ENCODE assay signal across 20 cellular contexts in genomic region chr6:40983752-40984151, GRCh38. TPM values are rescaled to one million over a fixed set of nuclear protein-coding genes. Genes with fewer than 3 reads are reported as not detected.
A peak's percentile ranks its signal among the peaks of the same experiment; 100 is the strongest.
DNase-seq lines count a peak whose midpoint lies in the region; ATAC-seq and TF ChIP-seq lines count a peak whose summit lies in the region.
"Had no signal": no experiment of that assay in that cellular context is flagged by ENCODE, and none has a peak within 500 bp of the region (broad histone marks: within the 10 kb centered on the region; RNA-seq: fewer than 3 reads in every experiment).

No MANE protein-coding gene starts in this region.

- peaks cover 24% of the 10 kb centered on the region for H3K4me1 ChIP-seq in HUES6 (ENCODE audit: control insufficient read depth, insufficient read depth, low read length)
- peaks cover 14% of the 10 kb centered on the region for H3K4me1 ChIP-seq in iPS-20b (ENCODE audit: insufficient read depth, low read length)

- peak overlapping the region; percentile 1 for H3K4me3 Mint-ChIP-seq in WTC11
- H3K4me3 Mint-ChIP-seq in activated T-cell treated with anti-CD3 and anti-CD28 coated beads, Interleukin-2, amount 50 U/mL, for 24 hours, result no peak overlapping the region
- H3K4me3 Mint-ChIP-seq: CD4-positive, alpha-beta memory T cell; HFFc6 had no signal

- H3K9me3 Mint-ChIP-seq in WTC11, result peaks cover 22% of the 10 kb centered on the region
- no peaks in the 10 kb centered on the region for H3K9me3 Mint-ChIP-seq in activated T-cell treated with anti-CD3 and anti-CD28 coated beads, Interleukin-2, amount 50 U/mL, for 24 hours
- H3K9me3 Mint-ChIP-seq: HFFc6 had no signal

- DNase-seq in ELF-1 (ENCODE audit: low read depth, low spot score) (peak; percentile 30), WTC11 (ENCODE audit: low spot score) (no peak), cardiac septum (ENCODE audit: low spot score) (no peak)
- DNase-seq in activated T-cell treated with anti-CD3 and anti-CD28 coated beads, Interleukin-2, amount 50 U/mL, for 24 hours, result no peak
- DNase-seq: AML-193; CD4-positive, alpha-beta memory T cell; DMS153; DMS79; HFFc6; IMR-90 had no signal

- no peak for TF ChIP-seq CTCF in WTC11 (IDR thresholded peaks at IDR 0.05)

- peak overlapping the region; percentile 38 for H3K27ac Mint-ChIP-seq in WTC11
- no peak overlapping the region for H3K27ac Mint-ChIP-seq in activated T-cell treated with anti-CD3 and anti-CD28 coated beads, Interleukin-2, amount 50 U/mL, for 24 hours
- H3K27ac Mint-ChIP-seq: CD4-positive, alpha-beta memory T cell; HFFc6 had no signal

- no peaks in the 10 kb centered on the region for H3K27me3 ChIP-seq in HUES6 (ENCODE audit: control insufficient read depth, insufficient read depth, low read length)
- no peaks in the 10 kb centered on the region for H3K27me3 ChIP-seq in iPS-20b (ENCODE audit: insufficient read depth, low read length)

- H3K9me3 ChIP-seq in HUES6 (ENCODE audit: control insufficient read depth, insufficient read depth, low read depth, low read length), result no peaks in the 10 kb centered on the region
- H3K9me3 ChIP-seq in iPS-20b (ENCODE audit: insufficient read depth, low read depth, low read length), result no peaks in the 10 kb centered on the region
- H3K9me3 ChIP-seq: A549 had no signal

- CTCF ChIA-PET in WTC11 (lab: Charles Lee), result interaction anchor here (1.6 kb wide), 1 partner anchor 44 kb away, joined by 4 read pairs; no protein-coding TSS in a partner anchor

- H3K27me3 Mint-ChIP-seq in WTC11 (ENCODE audit: low read depth), result no peaks in the 10 kb centered on the region
- H3K27me3 Mint-ChIP-seq in activated T-cell treated with anti-CD3 and anti-CD28 coated beads, Interleukin-2, amount 50 U/mL, for 24 hours, result peaks cover 58% of the 10 kb centered on the region

- no peaks in the 10 kb centered on the region for H3K36me3 Mint-ChIP-seq in WTC11
- no peaks in the 10 kb centered on the region for H3K36me3 Mint-ChIP-seq in activated T-cell treated with anti-CD3 and anti-CD28 coated beads, Interleukin-2, amount 50 U/mL, for 24 hours (ENCODE audit: low read depth)
- H3K36me3 Mint-ChIP-seq: CD4-positive, alpha-beta memory T cell had no signal

- peak overlapping the region; percentile 2; the same call in 1 of the 2 replicates for H3K4me3 ChIP-seq in HUES6 (ENCODE audit: low read depth, low read length)
- 0 out of 2 replicates have a peak overlapping the region, but pooled peaks have one; percentile 10 for H3K4me3 ChIP-seq in iPS-20b (ENCODE audit: low read length)
- H3K4me3 ChIP-seq: A549, GM12878, K562 had no signal

- H3K9ac ChIP-seq in HUES6 (ENCODE audit: low read length) (no peak overlapping the region), iPS-20b (ENCODE audit: low read depth, low read length) (no peak overlapping the region)

- ATAC-seq in WTC11 (peak; percentile 63), HG03045 (IDR thresholded peaks at IDR 0.05; ENCODE audit: unreplicated experiment) (no peak)
- ATAC-seq: A549, GM12878, HCT116, K562 had no signal

- POLR2A ChIA-PET in WTC11 (lab: Charles Lee), result no interaction called here

- peak overlapping the region; percentile 44; the same call in 1 of the 2 replicates for H3K27ac ChIP-seq in HUES6 (ENCODE audit: low read depth, low read length)
- no peak overlapping the region for H3K27ac ChIP-seq in iPS-20b (ENCODE audit: low read length)
- H3K27ac ChIP-seq: 22Rv1, C4-2B had no signal

- no peaks in the 10 kb centered on the region for H3K36me3 ChIP-seq in HUES6 (ENCODE audit: control insufficient read depth, insufficient read depth, low read length)
- no peaks in the 10 kb centered on the region for H3K36me3 ChIP-seq in iPS-20b (ENCODE audit: insufficient read depth, low read depth, low read length)

- H3K4me1 Mint-ChIP-seq in WTC11, result peaks cover 22% of the 10 kb centered on the region
- no peaks in the 10 kb centered on the region for H3K4me1 Mint-ChIP-seq in activated T-cell treated with anti-CD3 and anti-CD28 coated beads, Interleukin-2, amount 50 U/mL, for 24 hours (ENCODE audit: low read depth)
- H3K4me1 Mint-ChIP-seq: CD4-positive, alpha-beta memory T cell had no signal

- intact Hi-C loops in cardiac septum (cut with DNase I), result no loop called here

TF ChIP-seq in WTC11, 78 proteins besides CTCF, POLR2A, EP300 and RAD21:
- TF ChIP-seq NFYB (CRISPR knock-in tag; conservative IDR thresholded peaks at IDR 0.05; ENCODE audit: low read depth), result no peak
- TF ChIP-seq ELF4 (CRISPR knock-in tag; IDR thresholded peaks at IDR 0.05; ENCODE audit: low read depth), result no peak
- no peak for TF ChIP-seq PRDM15 (CRISPR knock-in tag; IDR thresholded peaks at IDR 0.05)
- 0 out of 2 replicates have a peak, but pooled peaks have one; percentile 5 for TF ChIP-seq ZSCAN18 (CRISPR knock-in tag; IDR thresholded peaks at IDR 0.05)
- 0 out of 2 replicates have a peak, but pooled peaks have one; percentile 29 for TF ChIP-seq ZMAT4 (CRISPR knock-in tag; IDR thresholded peaks at IDR 0.05)

RNA-seq across cellular contexts. Expression of gene UNC5CL, which starts 55.3 kb away (rescaled TPM):
- total RNA-seq in WTC11 (2021) (3.3 to 4.5 TPM (median 3.6 TPM) in 3 replicates), cardiac septum (1.0 TPM)
- total RNA-seq: HFFc6, IMR-90 had no signal

RNA-seq across cellular contexts. Expression of gene TSPO2, which starts 58.5 kb away (rescaled TPM):
- total RNA-seq in WTC11 (2021) (not detected in 3 replicates), cardiac septum (not detected)
- total RNA-seq: CD4-positive, alpha-beta memory T cell; Daoy; GM12878; HFFc6; IMR-90; K562 had no signal
